In the genomic region with DNA sequence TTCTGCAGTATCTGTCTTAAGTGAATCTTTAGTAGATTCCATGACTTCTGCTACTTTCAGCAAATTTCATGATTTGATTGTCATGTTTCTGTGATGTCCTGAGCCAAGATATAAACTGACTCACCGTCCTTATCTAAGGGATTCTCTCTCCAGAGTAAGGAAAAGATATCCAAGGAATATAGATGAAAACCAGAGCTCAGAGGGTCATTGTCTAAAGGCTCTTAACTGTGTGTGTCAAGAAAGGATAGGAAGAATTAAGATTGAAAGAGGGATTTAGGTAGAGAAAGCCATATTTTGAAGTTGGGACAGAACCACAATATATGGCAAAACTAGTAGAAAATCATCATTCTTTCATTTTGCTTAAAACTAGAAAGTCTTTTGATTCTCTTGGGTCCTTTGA, we compare ENCODE assay signal across 24 cellular contexts. TPM values are rescaled to one million over a fixed set of nuclear protein-coding genes. Genes with fewer than 3 reads are reported as not detected.
DNase-seq lines count a peak whose midpoint lies in the region; ATAC-seq and TF ChIP-seq lines count a peak whose summit lies in the region.
"Had no signal": no experiment of that assay in that cellular context is flagged by ENCODE, and none has a peak within 500 bp of the region (broad histone marks: within the 10 kb centered on the region; RNA-seq: fewer than 3 reads in every experiment).

No MANE protein-coding gene starts in this region.

- CTCF ChIA-PET in SK-N-SH (lab: Yijun Ruan, JAX): interaction anchor here (2.2 kb wide), 1 partner anchor 13 kb away, joined by 4 read pairs; no protein-coding TSS in a partner anchor

- TF ChIP-seq EP300 in SK-N-SH (IDR thresholded peaks at IDR 0.05; ENCODE audit: borderline replicate concordance in 1 of 2, low read depth in 1 of 2, low read length in 1 of 2): no peak

- no peak for DNase-seq in SK-N-SH
- peak; percentile 56 for DNase-seq in amniotic epithelial cell (ENCODE audit: low read depth)
- DNase-seq in fibroblast of the aortic adventitia (ENCODE audit: low read depth): peak; percentile 13
- DNase-seq in osteoblast (ENCODE audit: insufficient read length, low spot score, missing footprints): peak; percentile 52
- DNase-seq in NOMO-1 treated with DMSO at 0.1 percent for 48 hours (lab: John Stamatoyannopoulos, UW; ENCODE audit: unreplicated experiment): no peak
- no peak for DNase-seq in right lobe of liver
- no peak for DNase-seq in NCI-H1105 treated with DMSO at 0.1 percent for 48 hours (lab: John Stamatoyannopoulos, UW)
- DNase-seq: AML-193; Caco-2; Calu3; CD4-positive, alpha-beta T cell; CD8-positive, alpha-beta T cell; DMS153; DMS53; DMS79; DND-41; EL; GDM1 had no signal

- H3K9me3 ChIP-seq in SK-N-SH: no peaks in the 10 kb centered on the region
- H3K9me3 ChIP-seq in osteoblast (ENCODE audit: low read depth, low read length): no peaks in the 10 kb centered on the region
- H3K9me3 ChIP-seq in right lobe of liver: no peaks in the 10 kb centered on the region
- H3K9me3 ChIP-seq: A549, Caco-2 had no signal

- H4K20me1 ChIP-seq in SK-N-SH (ENCODE audit: insufficient read depth): no peaks in the 10 kb centered on the region
- peaks cover 3% of the 10 kb centered on the region for H4K20me1 ChIP-seq in osteoblast (ENCODE audit: insufficient read depth, low read length)
- H4K20me1 ChIP-seq: BLaER1 treated with 17β-estradiol and CSF1 and Interleukin-3, amounts not matched to agents 10 nM and 100 nM had no signal

- ATAC-seq in SK-N-SH treated with all-trans-retinoic acid at 6 μM for 48 hours (no peak), right lobe of liver (no peak)
- ATAC-seq: A549; CD8-positive, alpha-beta T cell; GM12878 had no signal

- no peak for TF ChIP-seq POLR2A in right lobe of liver (IDR thresholded peaks at IDR 0.05)

- H3K27me3 ChIP-seq in SK-N-SH (ENCODE audit: insufficient read depth) (no peaks in the 10 kb centered on the region), osteoblast (ENCODE audit: insufficient read depth, low read length) (no peaks in the 10 kb centered on the region), right lobe of liver (no peaks in the 10 kb centered on the region)
- H3K27me3 ChIP-seq: BLaER1 treated with 17β-estradiol and CSF1 and Interleukin-3, amounts not matched to agents 10 nM and 100 nM had no signal

- no peak overlapping the region for H3K4me2 ChIP-seq in SK-N-SH
- H3K4me2 ChIP-seq in osteoblast (ENCODE audit: insufficient read depth, low read length): no peak overlapping the region
- H3K4me2 ChIP-seq: A549; BLaER1 treated with 17β-estradiol and CSF1 and Interleukin-3, amounts not matched to agents 10 nM and 100 nM had no signal

- H3K9me2 ChIP-seq in SK-N-SH: no peaks in the 10 kb centered on the region

- no peak overlapping the region for H3K4me3 ChIP-seq in SK-N-SH (ENCODE audit: low read depth in 2 of 2, low read length in 1 of 2)
- H3K4me3 ChIP-seq in fibroblast of the aortic adventitia (ENCODE audit: low read depth, low read length): no peak overlapping the region
- H3K4me3 ChIP-seq in osteoblast (ENCODE audit: insufficient read depth, low read length): no peak overlapping the region
- no peak overlapping the region for H3K4me3 ChIP-seq in right lobe of liver
- H3K4me3 ChIP-seq: A549; BLaER1 treated with 17β-estradiol and CSF1 and Interleukin-3, amounts not matched to agents 10 nM and 100 nM; GM12878 had no signal

- no peak for TF ChIP-seq CTCF in SK-N-SH (IDR thresholded peaks at IDR 0.05)
- no peak for TF ChIP-seq CTCF in fibroblast of the aortic adventitia (IDR thresholded peaks at IDR 0.05; ENCODE audit: insufficient read depth, low read length)
- TF ChIP-seq CTCF in osteoblast (IDR thresholded peaks at IDR 0.05; ENCODE audit: extremely low read depth, low read depth, low read length): no peak
- no peak for TF ChIP-seq CTCF in right lobe of liver (IDR thresholded peaks at IDR 0.05)

- TF ChIP-seq RAD21 in SK-N-SH (IDR thresholded peaks at IDR 0.05; ENCODE audit: low read length): no peak

- peaks cover 13 to 16% of the 10 kb centered on the region in 2 experiments for H3K36me3 ChIP-seq in SK-N-SH (replicated peaks in 1 of 2; ENCODE audit: control insufficient read depth in 1 of 2, insufficient read depth in 2 of 2, low read length in 1 of 2)
- peaks cover 3% of the 10 kb centered on the region for H3K36me3 ChIP-seq in osteoblast (ENCODE audit: insufficient read depth, low read length)
- no peaks in the 10 kb centered on the region for H3K36me3 ChIP-seq in right lobe of liver

- H3K27ac ChIP-seq in SK-N-SH (ENCODE audit: low read depth in 2 of 2, low read length in 1 of 2) (no peak overlapping the region; a peak in 1 of 4 replicates), osteoblast (ENCODE audit: low read depth, low read length) (no peak overlapping the region), right lobe of liver (no peak overlapping the region)
- H3K27ac ChIP-seq: 22Rv1; A549; BLaER1 treated with 17β-estradiol and CSF1 and Interleukin-3, amounts not matched to agents 10 nM and 100 nM; C4-2B had no signal

- intact Hi-C loops in right lobe of liver (cut with DNase I): no loop called here

- WGBS in SK-N-SH (ENCODE audit: low lambda C conversion rate): 68% methylated on average over 1 of the region's 1 CpG
- WGBS in right lobe of liver (ENCODE audit: insufficient coverage, low coverage, low lambda C conversion rate, missing lambda C conversion rate): 82% methylated on average over 1 of the region's 1 CpG

- H3F3A ChIP-seq in SK-N-SH (replicated peaks; ENCODE audit: insufficient read depth): peaks cover 8% of the 10 kb centered on the region

- H3K9ac ChIP-seq in SK-N-SH: no peak overlapping the region
- H3K9ac ChIP-seq: BLaER1 treated with 17β-estradiol and CSF1 and Interleukin-3, amounts not matched to agents 10 nM and 100 nM had no signal

- H2AFZ ChIP-seq in SK-N-SH (ENCODE audit: low read depth) (no peak overlapping the region), osteoblast (ENCODE audit: low read length) (no peak overlapping the region)

- POLR2A ChIA-PET in SK-N-SH (lab: Yijun Ruan, JAX): no interaction called here

- peaks cover 0 to 9% of the 10 kb centered on the region in 2 experiments; a peak in 1 of 4 replicates for H3K4me1 ChIP-seq in SK-N-SH (ENCODE audit: control insufficient read depth in 1 of 2, insufficient read depth in 2 of 2, low read depth in 1 of 2, low read length in 1 of 2)
- no peaks in the 10 kb centered on the region for H3K4me1 ChIP-seq in osteoblast (ENCODE audit: insufficient read depth, low read length)
- no peaks in the 10 kb centered on the region for H3K4me1 ChIP-seq in right lobe of liver
- H3K4me1 ChIP-seq: BLaER1 treated with 17β-estradiol and CSF1 and Interleukin-3, amounts not matched to agents 10 nM and 100 nM had no signal

- 0 out of 2 replicates have a peak, but pooled peaks cover 10% of the 10 kb centered on the region for H3K79me2 ChIP-seq in SK-N-SH (ENCODE audit: insufficient read depth)
- H3K79me2 ChIP-seq in osteoblast (ENCODE audit: insufficient read depth, low read length): no peaks in the 10 kb centered on the region

TF ChIP-seq in SK-N-SH treated with all-trans-retinoic acid at 6 μM for 48 hours, 23 proteins besides CTCF, POLR2A, EP300 and RAD21 (continues in another document):
- TF ChIP-seq CSDC2 (CRISPR knock-in tag; IDR thresholded peaks at IDR 0.05) (no peak), ZFP3 (CRISPR knock-in tag; IDR thresholded peaks at IDR 0.05) (peak; percentile 63; the same call in 1 of the 2 replicates), BACH2 (CRISPR knock-in tag; IDR thresholded peaks at IDR 0.05; ENCODE audit: borderline replicate concordance) (no peak), ZC3H10 (CRISPR knock-in tag; IDR thresholded peaks at IDR 0.05) (no peak), RARB (CRISPR knock-in tag; IDR thresholded peaks at IDR 0.05) (no peak)

TF ChIP-seq in SK-N-SH, 30 proteins besides CTCF, POLR2A, EP300 and RAD21 (continues in another document):
- no peak for TF ChIP-seq YY1 (IDR thresholded peaks at IDR 0.05; ENCODE audit: low read depth)
- no peak for TF ChIP-seq USF1 (IDR thresholded peaks at IDR 0.05; ENCODE audit: borderline replicate concordance, low read depth)
- no peak for TF ChIP-seq ELF1 (IDR thresholded peaks at IDR 0.05)
- TF ChIP-seq SIN3A (IDR thresholded peaks at IDR 0.05; ENCODE audit: borderline replicate concordance, low read depth, low read length): no peak
- no peak for TF ChIP-seq SMC3 (IDR thresholded peaks at IDR 0.05; ENCODE audit: low read depth, low read length)

RNA-seq across cellular contexts. Expression of gene PPME1, which starts 50.7 kb away (rescaled TPM):
- polyA plus RNA-seq in SK-N-SH (2012; rRNA removed): 107 and 109 TPM in 2 replicates
- 63.2 and 79.8 TPM in 2 replicates for polyA plus RNA-seq in SK-N-SH (2012; cell fraction: cytosol; rRNA removed)
- polyA plus RNA-seq in SK-N-SH (2012; cell fraction: nucleus; rRNA removed): 91.8 and 122 TPM in 2 replicates
- total RNA-seq in fibroblast of the aortic adventitia (ENCODE audit: low replicate concordance) (20.8 and 22.4 TPM in 2 replicates), osteoblast (16.5 and 18.5 TPM in 2 replicates), right lobe of liver (10 to 100 TPM in 5 of 6 experiments, 1 to 10 TPM in 1; 8.9 to 18.9 (median 13.0) TPM)

RNA-seq across cellular contexts. Expression of gene C2CD3, which starts 51.0 kb away (rescaled TPM):
- polyA plus RNA-seq in SK-N-SH (2012; rRNA removed): 7.0 and 9.9 TPM in 2 replicates
- polyA plus RNA-seq in SK-N-SH (2012; cell fraction: cytosol; rRNA removed): 5.3 and 6.7 TPM in 2 replicates
- 22.3 and 23.4 TPM in 2 replicates for polyA plus RNA-seq in SK-N-SH (2012; cell fraction: nucleus; rRNA removed)
- 8.2 and 21.7 TPM in 2 replicates for total RNA-seq in fibroblast of the aortic adventitia (ENCODE audit: low replicate concordance)
- 12.4 and 14.1 TPM in 2 replicates for total RNA-seq in osteoblast
- 1 to 10 TPM; 4.8 to 9.6 (median 7.4) TPM for total RNA-seq in right lobe of liver

Comparison
In these comparisons a context has a peak if more than half of its experiments do, and no peak if none do; other contexts are left out.
1. DNase-seq: peak in amniotic epithelial cell (single experiment), fibroblast of the aortic adventitia (single experiment) and osteoblast (single experiment); none in SK-N-SH (single experiment), NOMO-1 treated with DMSO at 0.1 percent for 48 hours (single experiment), right lobe of liver (0 of 3) and NCI-H1105 treated with DMSO at 0.1 percent for 48 hours (single experiment).